In the genomic region with DNA sequence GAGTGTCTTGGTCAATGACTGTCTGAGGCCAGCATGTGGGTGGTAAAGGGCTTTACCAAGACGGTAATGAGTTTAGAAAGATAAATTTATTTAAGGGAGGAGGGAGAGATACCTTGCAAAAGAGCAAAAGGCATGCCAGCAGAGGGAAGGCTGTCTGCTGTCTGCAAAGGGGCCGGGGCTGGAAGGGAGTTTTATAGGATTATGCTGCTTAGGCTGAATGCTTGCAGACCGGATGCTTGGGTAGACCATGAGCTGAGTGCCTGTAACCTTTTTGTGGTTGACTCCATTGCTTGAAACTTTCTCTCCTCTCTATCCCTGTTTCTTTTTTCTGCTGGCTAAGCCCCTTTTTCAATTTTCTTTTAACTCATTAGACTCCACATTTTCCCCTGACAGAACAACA, we compare ENCODE assay signal across 15 cellular contexts.
A peak's percentile ranks its signal among the peaks of the same experiment; 100 is the strongest.
DNase-seq lines count a peak whose midpoint lies in the region; ATAC-seq and TF ChIP-seq lines count a peak whose summit lies in the region.
"Had no signal": no experiment of that assay in that cellular context is flagged by ENCODE, and none has a peak within 500 bp of the region (broad histone marks: within the 10 kb centered on the region; RNA-seq: fewer than 3 reads in every experiment).

No MANE protein-coding gene starts in this region.

- peaks cover 37% of the 10 kb centered on the region for H3K9me3 Mint-ChIP-seq in WTC11
- peaks cover 29% of the 10 kb centered on the region for H3K9me3 Mint-ChIP-seq in stimulated activated effector memory CD8-positive, alpha-beta T cell treated with anti-CD3 and anti-CD28 coated beads, Interleukin-12 subunit alpha, Interleukin-12 subunit beta, amount 100 ng/mL, for 72 hours
- H3K9me3 Mint-ChIP-seq in activated naive CD4-positive, alpha-beta T cell treated with anti-CD3 and anti-CD28 coated beads, Interleukin-2, amount 50 U/mL, for 72 hours, result peaks cover 28 to 29% of the 10 kb centered on the region in 2 donors

- no peak overlapping the region for H3K4me3 Mint-ChIP-seq in WTC11
- H3K4me3 Mint-ChIP-seq in stimulated activated effector memory CD8-positive, alpha-beta T cell treated with anti-CD3 and anti-CD28 coated beads, Interleukin-12 subunit alpha, Interleukin-12 subunit beta, amount 100 ng/mL, for 72 hours, result no peak overlapping the region
- H3K4me3 Mint-ChIP-seq: CD4-positive, alpha-beta memory T cell had no signal

- CTCF ChIA-PET in WTC11 (lab: Charles Lee), result no interaction called here

- H3K36me3 Mint-ChIP-seq in WTC11, result peaks cover 31% of the 10 kb centered on the region
- no peaks in the 10 kb centered on the region for H3K36me3 Mint-ChIP-seq in stimulated activated effector memory CD8-positive, alpha-beta T cell treated with anti-CD3 and anti-CD28 coated beads, Interleukin-12 subunit alpha, Interleukin-12 subunit beta, amount 100 ng/mL, for 72 hours
- no peaks in the 10 kb centered on the region for H3K36me3 Mint-ChIP-seq in activated naive CD4-positive, alpha-beta T cell treated with anti-CD3 and anti-CD28 coated beads, Interleukin-2, amount 50 U/mL, for 72 hours
- H3K36me3 Mint-ChIP-seq: CD4-positive, alpha-beta memory T cell had no signal

- H3K27me3 Mint-ChIP-seq in WTC11 (ENCODE audit: low read depth), result no peaks in the 10 kb centered on the region
- H3K27me3 Mint-ChIP-seq: CD4-positive, alpha-beta memory T cell had no signal

- ATAC-seq in WTC11, result peak; percentile 52
- ATAC-seq in stimulated activated effector memory CD8-positive, alpha-beta T cell treated with anti-CD3 and anti-CD28 coated beads, Interleukin-12 subunit alpha, Interleukin-12 subunit beta, amount 100 ng/mL, for 72 hours, result no peak
- no peak for ATAC-seq in GM21619 (IDR thresholded peaks at IDR 0.05; ENCODE audit: unreplicated experiment)
- ATAC-seq in activated naive CD4-positive, alpha-beta T cell treated with anti-CD3 and anti-CD28 coated beads, Interleukin-2, amount 50 U/mL, for 72 hours, result no peak

- H3K4me1 Mint-ChIP-seq in WTC11, result peaks cover 20% of the 10 kb centered on the region
- H3K4me1 Mint-ChIP-seq in stimulated activated effector memory CD8-positive, alpha-beta T cell treated with anti-CD3 and anti-CD28 coated beads, Interleukin-12 subunit alpha, Interleukin-12 subunit beta, amount 100 ng/mL, for 72 hours, result no peaks in the 10 kb centered on the region
- H3K4me1 Mint-ChIP-seq: CD4-positive, alpha-beta memory T cell had no signal

- no peak overlapping the region for H3K27ac Mint-ChIP-seq in WTC11
- H3K27ac Mint-ChIP-seq in stimulated activated effector memory CD8-positive, alpha-beta T cell treated with anti-CD3 and anti-CD28 coated beads, Interleukin-12 subunit alpha, Interleukin-12 subunit beta, amount 100 ng/mL, for 72 hours, result no peak overlapping the region
- H3K27ac Mint-ChIP-seq in activated naive CD4-positive, alpha-beta T cell treated with anti-CD3 and anti-CD28 coated beads, Interleukin-2, amount 50 U/mL, for 72 hours, result no peak overlapping the region
- H3K27ac Mint-ChIP-seq: CD4-positive, alpha-beta memory T cell had no signal

- no peak for TF ChIP-seq CTCF in WTC11 (IDR thresholded peaks at IDR 0.05)

- no peak overlapping the region for H3K4me3 ChIP-seq in Jurkat, Clone E6-1 (ENCODE audit: low read length)
- H3K4me3 ChIP-seq: HAP-1 had no signal

- POLR2A ChIA-PET in WTC11 (lab: Charles Lee), result no interaction called here

- peak; percentile 1 for DNase-seq in Jurkat, Clone E6-1 (ENCODE audit: low read depth, low spot score)
- DNase-seq in NCI-H82 treated with DMSO at 0.1 percent for 48 hours (lab: John Stamatoyannopoulos, UW; ENCODE audit: unreplicated experiment) (peak; percentile 82), WTC11 (ENCODE audit: low spot score) (no peak), HCEC 1CT (no peak)
- DNase-seq in stimulated activated effector memory CD8-positive, alpha-beta T cell treated with anti-CD3 and anti-CD28 coated beads, Interleukin-12 subunit alpha, Interleukin-12 subunit beta, amount 100 ng/mL, for 72 hours (ENCODE audit: low spot score in 2 of 2), result no peak
- DNase-seq in activated naive CD4-positive, alpha-beta T cell treated with anti-CD3 and anti-CD28 coated beads, Interleukin-2, amount 50 U/mL, for 72 hours (ENCODE audit: low spot score in 2 of 2), result no peak
- DNase-seq: C1 segment of cervical spinal cord; Calu3; CD4-positive, alpha-beta memory T cell; COR-L47; DMS53; DMS79 treated with DMSO at 0.1 percent for 48 hours; GOT3 had no signal

TF ChIP-seq in WTC11, 78 proteins besides CTCF, POLR2A, EP300 and RAD21 (continues in another document):
- no peak for TF ChIP-seq JAZF1 (CRISPR knock-in tag; IDR thresholded peaks at IDR 0.05)
- TF ChIP-seq, protein P1, sequence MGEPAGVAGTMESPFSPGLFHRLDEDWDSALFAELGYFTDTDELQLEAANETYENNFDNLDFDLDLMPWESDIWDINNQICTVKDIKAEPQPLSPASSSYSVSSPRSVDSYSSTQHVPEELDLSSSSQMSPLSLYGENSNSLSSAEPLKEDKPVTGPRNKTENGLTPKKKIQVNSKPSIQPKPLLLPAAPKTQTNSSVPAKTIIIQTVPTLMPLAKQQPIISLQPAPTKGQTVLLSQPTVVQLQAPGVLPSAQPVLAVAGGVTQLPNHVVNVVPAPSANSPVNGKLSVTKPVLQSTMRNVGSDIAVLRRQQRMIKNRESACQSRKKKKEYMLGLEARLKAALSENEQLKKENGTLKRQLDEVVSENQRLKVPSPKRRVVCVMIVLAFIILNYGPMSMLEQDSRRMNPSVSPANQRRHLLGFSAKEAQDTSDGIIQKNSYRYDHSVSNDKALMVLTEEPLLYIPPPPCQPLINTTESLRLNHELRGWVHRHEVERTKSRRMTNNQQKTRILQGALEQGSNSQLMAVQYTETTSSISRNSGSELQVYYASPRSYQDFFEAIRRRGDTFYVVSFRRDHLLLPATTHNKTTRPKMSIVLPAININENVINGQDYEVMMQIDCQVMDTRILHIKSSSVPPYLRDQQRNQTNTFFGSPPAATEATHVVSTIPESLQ (CRISPR knock-in tag; IDR thresholded peaks at IDR 0.05), result no peak
- no peak for TF ChIP-seq ZNF121 (CRISPR knock-in tag; IDR thresholded peaks at IDR 0.05)
- TF ChIP-seq, protein P2, sequence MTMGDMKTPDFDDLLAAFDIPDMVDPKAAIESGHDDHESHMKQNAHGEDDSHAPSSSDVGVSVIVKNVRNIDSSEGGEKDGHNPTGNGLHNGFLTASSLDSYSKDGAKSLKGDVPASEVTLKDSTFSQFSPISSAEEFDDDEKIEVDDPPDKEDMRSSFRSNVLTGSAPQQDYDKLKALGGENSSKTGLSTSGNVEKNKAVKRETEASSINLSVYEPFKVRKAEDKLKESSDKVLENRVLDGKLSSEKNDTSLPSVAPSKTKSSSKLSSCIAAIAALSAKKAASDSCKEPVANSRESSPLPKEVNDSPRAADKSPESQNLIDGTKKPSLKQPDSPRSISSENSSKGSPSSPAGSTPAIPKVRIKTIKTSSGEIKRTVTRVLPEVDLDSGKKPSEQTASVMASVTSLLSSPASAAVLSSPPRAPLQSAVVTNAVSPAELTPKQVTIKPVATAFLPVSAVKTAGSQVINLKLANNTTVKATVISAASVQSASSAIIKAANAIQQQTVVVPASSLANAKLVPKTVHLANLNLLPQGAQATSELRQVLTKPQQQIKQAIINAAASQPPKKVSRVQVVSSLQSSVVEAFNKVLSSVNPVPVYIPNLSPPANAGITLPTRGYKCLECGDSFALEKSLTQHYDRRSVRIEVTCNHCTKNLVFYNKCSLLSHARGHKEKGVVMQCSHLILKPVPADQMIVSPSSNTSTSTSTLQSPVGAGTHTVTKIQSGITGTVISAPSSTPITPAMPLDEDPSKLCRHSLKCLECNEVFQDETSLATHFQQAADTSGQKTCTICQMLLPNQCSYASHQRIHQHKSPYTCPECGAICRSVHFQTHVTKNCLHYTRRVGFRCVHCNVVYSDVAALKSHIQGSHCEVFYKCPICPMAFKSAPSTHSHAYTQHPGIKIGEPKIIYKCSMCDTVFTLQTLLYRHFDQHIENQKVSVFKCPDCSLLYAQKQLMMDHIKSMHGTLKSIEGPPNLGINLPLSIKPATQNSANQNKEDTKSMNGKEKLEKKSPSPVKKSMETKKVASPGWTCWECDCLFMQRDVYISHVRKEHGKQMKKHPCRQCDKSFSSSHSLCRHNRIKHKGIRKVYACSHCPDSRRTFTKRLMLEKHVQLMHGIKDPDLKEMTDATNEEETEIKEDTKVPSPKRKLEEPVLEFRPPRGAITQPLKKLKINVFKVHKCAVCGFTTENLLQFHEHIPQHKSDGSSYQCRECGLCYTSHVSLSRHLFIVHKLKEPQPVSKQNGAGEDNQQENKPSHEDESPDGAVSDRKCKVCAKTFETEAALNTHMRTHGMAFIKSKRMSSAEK (CRISPR knock-in tag; IDR thresholded peaks at IDR 0.05; ENCODE audit: borderline replicate concordance), result no peak
- TF ChIP-seq ELF4 (CRISPR knock-in tag; IDR thresholded peaks at IDR 0.05; ENCODE audit: low read depth), result no peak
- TF ChIP-seq, protein P3, sequence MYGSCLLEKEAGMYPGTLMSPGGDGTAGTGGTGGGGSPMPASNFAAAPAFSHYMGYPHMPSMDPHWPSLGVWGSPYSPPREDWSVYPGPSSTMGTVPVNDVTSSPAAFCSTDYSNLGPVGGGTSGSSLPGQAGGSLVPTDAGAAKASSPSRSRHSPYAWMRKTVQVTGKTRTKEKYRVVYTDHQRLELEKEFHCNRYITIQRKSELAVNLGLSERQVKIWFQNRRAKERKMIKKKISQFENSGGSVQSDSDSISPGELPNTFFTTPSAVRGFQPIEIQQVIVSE (CRISPR knock-in tag; IDR thresholded peaks at IDR 0.05; ENCODE audit: borderline replicate concordance), result no peak
- TF ChIP-seq ZBTB21 (CRISPR knock-in tag; IDR thresholded peaks at IDR 0.05; ENCODE audit: borderline replicate concordance), result no peak
- TF ChIP-seq, protein P4, sequence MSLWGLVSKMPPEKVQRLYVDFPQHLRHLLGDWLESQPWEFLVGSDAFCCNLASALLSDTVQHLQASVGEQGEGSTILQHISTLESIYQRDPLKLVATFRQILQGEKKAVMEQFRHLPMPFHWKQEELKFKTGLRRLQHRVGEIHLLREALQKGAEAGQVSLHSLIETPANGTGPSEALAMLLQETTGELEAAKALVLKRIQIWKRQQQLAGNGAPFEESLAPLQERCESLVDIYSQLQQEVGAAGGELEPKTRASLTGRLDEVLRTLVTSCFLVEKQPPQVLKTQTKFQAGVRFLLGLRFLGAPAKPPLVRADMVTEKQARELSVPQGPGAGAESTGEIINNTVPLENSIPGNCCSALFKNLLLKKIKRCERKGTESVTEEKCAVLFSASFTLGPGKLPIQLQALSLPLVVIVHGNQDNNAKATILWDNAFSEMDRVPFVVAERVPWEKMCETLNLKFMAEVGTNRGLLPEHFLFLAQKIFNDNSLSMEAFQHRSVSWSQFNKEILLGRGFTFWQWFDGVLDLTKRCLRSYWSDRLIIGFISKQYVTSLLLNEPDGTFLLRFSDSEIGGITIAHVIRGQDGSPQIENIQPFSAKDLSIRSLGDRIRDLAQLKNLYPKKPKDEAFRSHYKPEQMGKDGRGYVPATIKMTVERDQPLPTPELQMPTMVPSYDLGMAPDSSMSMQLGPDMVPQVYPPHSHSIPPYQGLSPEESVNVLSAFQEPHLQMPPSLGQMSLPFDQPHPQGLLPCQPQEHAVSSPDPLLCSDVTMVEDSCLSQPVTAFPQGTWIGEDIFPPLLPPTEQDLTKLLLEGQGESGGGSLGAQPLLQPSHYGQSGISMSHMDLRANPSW (CRISPR knock-in tag; conservative IDR thresholded peaks at IDR 0.05; ENCODE audit: low read depth), result no peak
- no peak for TF ChIP-seq ZNF671 (CRISPR knock-in tag; IDR thresholded peaks at IDR 0.05)

Comparison
In these comparisons a context has a peak if more than half of its experiments do, and no peak if none do; other contexts are left out.
1. DNase-seq: peak in Jurkat, Clone E6-1 (single experiment) and NCI-H82 treated with DMSO at 0.1 percent for 48 hours (single experiment); none in WTC11 (single experiment), stimulated activated effector memory CD8-positive, alpha-beta T cell treated with anti-CD3 and anti-CD28 coated beads, Interleukin-12 subunit alpha, Interleukin-12 subunit beta, amount 100 ng/mL, for 72 hours (0 of 2), HCEC 1CT (single experiment) and activated naive CD4-positive, alpha-beta T cell treated with anti-CD3 and anti-CD28 coated beads, Interleukin-2, amount 50 U/mL, for 72 hours (0 of 2).